16 cellular contexts compared by ENCODE assay signal in the genomic region with DNA sequence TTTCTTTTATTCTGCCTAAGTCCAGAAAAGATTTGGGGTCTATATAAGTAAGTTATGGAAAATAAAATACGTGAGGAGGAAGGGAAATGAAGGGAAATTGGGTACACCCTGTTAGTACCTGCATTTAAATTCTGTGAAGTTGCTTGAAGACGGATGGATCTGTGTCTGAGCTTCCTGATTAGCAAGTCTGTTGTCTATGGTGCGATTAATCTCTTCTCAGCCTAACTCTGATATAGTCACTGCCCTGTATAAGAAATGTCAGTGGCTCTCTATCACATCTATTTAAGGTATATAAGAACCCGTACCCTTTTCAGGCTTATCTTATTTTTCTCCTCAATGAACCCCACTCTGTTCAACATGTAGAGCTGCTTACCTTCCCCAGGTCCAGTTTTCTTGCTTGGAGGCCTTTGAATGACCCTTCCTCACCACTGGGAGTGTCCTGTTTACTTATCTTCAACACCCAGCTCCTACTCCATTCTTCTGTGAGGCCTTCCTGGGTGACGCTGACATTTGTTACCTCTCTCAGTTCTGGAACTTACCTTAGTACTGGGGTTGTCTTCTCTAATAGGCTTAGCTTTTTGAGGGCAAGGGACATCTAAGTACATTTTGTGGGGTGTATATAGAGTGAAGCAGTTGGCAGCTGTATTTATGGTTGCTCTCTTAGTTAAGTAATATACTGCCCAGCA.
DNase-seq lines count a peak whose midpoint lies in the region; ATAC-seq lines count a peak whose summit lies in the region.
"Had no signal": no experiment of that assay in that cellular context is flagged by ENCODE, and none has a peak within 500 bp of the region (broad histone marks: within the 10 kb centered on the region; RNA-seq: fewer than 3 reads in every experiment).

No MANE protein-coding gene starts in this region.

- no peak for DNase-seq in central memory CD8-positive, alpha-beta T cell (ENCODE audit: low spot score in 2 of 2)
- DNase-seq in stimulated activated naive B cell treated with anti-CD40 and anti-IgM and Interleukin-4, amounts not matched to agents 10 μg/mL and 1 μg/mL and 100 μg/mL, for 72 hours: no peak
- DNase-seq in pons (ENCODE audit: low spot score): no peak
- DNase-seq in RKO (ENCODE audit: low spot score): no peak
- DNase-seq in iPS-NIHi11 (ENCODE audit: low spot score): no peak
- DNase-seq: activated gamma-delta T cell; central memory CD4-positive, alpha-beta T cell; effector CD8-positive, alpha-beta T cell; EL; GM23248; NCI-H1092; NCI-H2081; NCI-H524; sigmoid colon had no signal

- no peaks in the 10 kb centered on the region for H3K36me3 Mint-ChIP-seq in central memory CD8-positive, alpha-beta T cell (ENCODE audit: insufficient read depth)
- no peaks in the 10 kb centered on the region for H3K36me3 Mint-ChIP-seq in stimulated activated naive B cell treated with anti-CD40 and anti-IgM and Interleukin-4, amounts not matched to agents 10 μg/mL and 1 μg/mL and 100 μg/mL, for 72 hours

- no peaks in the 10 kb centered on the region for H3K27me3 Mint-ChIP-seq in central memory CD8-positive, alpha-beta T cell
- H3K27me3 Mint-ChIP-seq in stimulated activated naive B cell treated with anti-CD40 and anti-IgM and Interleukin-4, amounts not matched to agents 10 μg/mL and 1 μg/mL and 100 μg/mL, for 72 hours: peaks cover 0 to 9% of the 10 kb centered on the region in 2 donors

- no peaks in the 10 kb centered on the region for H3K9me3 Mint-ChIP-seq in central memory CD8-positive, alpha-beta T cell
- peaks cover 0 to 3% of the 10 kb centered on the region in 2 donors for H3K9me3 Mint-ChIP-seq in stimulated activated naive B cell treated with anti-CD40 and anti-IgM and Interleukin-4, amounts not matched to agents 10 μg/mL and 1 μg/mL and 100 μg/mL, for 72 hours

- ATAC-seq in GM19351 (IDR thresholded peaks at IDR 0.05; ENCODE audit: unreplicated experiment): peak; percentile 1
- ATAC-seq in HG03175 (IDR thresholded peaks at IDR 0.05; ENCODE audit: unreplicated experiment): peak; percentile 1
- no peak for ATAC-seq in central memory CD8-positive, alpha-beta T cell (replicated peaks; ENCODE audit: extremely low read depth, poor library complexity, severe bottlenecking)
- ATAC-seq in stimulated activated naive B cell treated with anti-CD40 and anti-IgM and Interleukin-4, amounts not matched to agents 10 μg/mL and 1 μg/mL and 100 μg/mL, for 72 hours (replicated peaks): no peak

- peaks cover 30% of the 10 kb centered on the region for H3K4me1 Mint-ChIP-seq in central memory CD8-positive, alpha-beta T cell
- H3K4me1 Mint-ChIP-seq in stimulated activated naive B cell treated with anti-CD40 and anti-IgM and Interleukin-4, amounts not matched to agents 10 μg/mL and 1 μg/mL and 100 μg/mL, for 72 hours: peaks cover 14 to 18% of the 10 kb centered on the region in 2 donors

- peak overlapping the region; percentile 70 for H3K27ac Mint-ChIP-seq in central memory CD8-positive, alpha-beta T cell (ENCODE audit: low read depth)
- no peak overlapping the region for H3K27ac Mint-ChIP-seq in stimulated activated naive B cell treated with anti-CD40 and anti-IgM and Interleukin-4, amounts not matched to agents 10 μg/mL and 1 μg/mL and 100 μg/mL, for 72 hours

- peak overlapping the region; percentile 36 for H3K4me3 Mint-ChIP-seq in central memory CD8-positive, alpha-beta T cell
- H3K4me3 Mint-ChIP-seq in stimulated activated naive B cell treated with anti-CD40 and anti-IgM and Interleukin-4, amounts not matched to agents 10 μg/mL and 1 μg/mL and 100 μg/mL, for 72 hours: peak overlapping the region; percentile 65 to 71

Comparison
In these comparisons a context has a peak if more than half of its experiments do, and no peak if none do; other contexts are left out.
1. ATAC-seq: peak in GM19351 (single experiment) and HG03175 (single experiment); none in central memory CD8-positive, alpha-beta T cell (single experiment) and stimulated activated naive B cell treated with anti-CD40 and anti-IgM and Interleukin-4, amounts not matched to agents 10 μg/mL and 1 μg/mL and 100 μg/mL, for 72 hours (0 of 2).